ENCODE assay signal across 15 cellular contexts in genomic region chr17:72587156-72587555, GRCh38.
DNase-seq lines count a peak whose midpoint lies in the region; ATAC-seq and TF ChIP-seq lines count a peak whose summit lies in the region.
"Had no signal": no experiment of that assay in that cellular context is flagged by ENCODE, and none has a peak within 500 bp of the region (broad histone marks: within the 10 kb centered on the region; RNA-seq: fewer than 3 reads in every experiment).

No MANE protein-coding gene starts in this region.

- H3K4me3 ChIP-seq in mucosa of rectum (ENCODE audit: low read length in 2 of 2): peak overlapping the region in 1 of 2 donors; percentile 59
- H3K4me3 ChIP-seq: uterus had no signal

- TF ChIP-seq CTCF in chondrocyte (IDR thresholded peaks at IDR 0.05): no peak

- H3K9me3 ChIP-seq in mucosa of rectum (ENCODE audit: control insufficient read depth in 2 of 2, low read length in 2 of 2): no peaks in the 10 kb centered on the region
- H3K9me3 ChIP-seq: BE2C, SK-N-SH, uterus had no signal

- H3K4me1 Mint-ChIP-seq in chondrocyte (ENCODE audit: low read depth): peaks cover 49% of the 10 kb centered on the region

- H3K27ac Mint-ChIP-seq in chondrocyte (ENCODE audit: unreplicated experiment): peak overlapping the region; percentile 89

- no peaks in the 10 kb centered on the region for H3K36me3 Mint-ChIP-seq in chondrocyte (ENCODE audit: low read depth)

- H3K9ac ChIP-seq in mucosa of rectum (ENCODE audit: low read depth in 1 of 2, low read length in 2 of 2): no peak overlapping the region
- H3K9ac ChIP-seq: SK-N-SH had no signal

- H3K27me3 ChIP-seq in mucosa of rectum (ENCODE audit: control insufficient read depth in 2 of 2, insufficient read depth in 2 of 2, low read length in 2 of 2): no peaks in the 10 kb centered on the region
- H3K27me3 ChIP-seq: BE2C, uterus had no signal

- H3K27ac ChIP-seq in mucosa of rectum (ENCODE audit: low read depth in 2 of 2, low read length in 2 of 2): peak overlapping the region; percentile 76 to 91
- H3K27ac ChIP-seq: uterus had no signal

- H3K4me3 Mint-ChIP-seq in chondrocyte (ENCODE audit: unreplicated experiment): no peak overlapping the region

- DNase-seq in EH (ENCODE audit: low read depth): peak; percentile 17
- DNase-seq in RPMI7951 (ENCODE audit: low read depth): peak; percentile 56
- DNase-seq in chondrocyte (ENCODE audit: low spot score): no peak
- DNase-seq in NAMALWA (ENCODE audit: low spot score): no peak
- DNase-seq: activated CD8-positive, alpha-beta T cell treated with anti-CD3 and anti-CD28 coated beads, Interleukin-2, amount 10 ng/mL, durations not matched to agents 7 days and 5 days; anterior cingulate cortex; BE2C; DND-41; SK-N-SH; stimulated activated naive CD8-positive, alpha-beta T cell treated with anti-CD3 and anti-CD28 coated beads, Interleukin-15, Interleukin-2, amounts not matched to agents 100 U/mL and 50 U/mL, for 24 hours; uterus had no signal

- peaks cover 0 to 6% of the 10 kb centered on the region in 2 donors for H3K36me3 ChIP-seq in mucosa of rectum (ENCODE audit: control insufficient read depth in 2 of 2, insufficient read depth in 2 of 2, low read length in 2 of 2)
- H3K36me3 ChIP-seq: BE2C, uterus had no signal

- H3K9me3 Mint-ChIP-seq in chondrocyte (ENCODE audit: low read depth): no peaks in the 10 kb centered on the region

- ATAC-seq in HG03196 (IDR thresholded peaks at IDR 0.05; ENCODE audit: unreplicated experiment) (no peak), GM18907 (IDR thresholded peaks at IDR 0.05; ENCODE audit: unreplicated experiment) (no peak), HG03342 (IDR thresholded peaks at IDR 0.05; ENCODE audit: unreplicated experiment) (no peak)
- ATAC-seq: activated CD8-positive, alpha-beta T cell treated with anti-CD3 and anti-CD28 coated beads, Interleukin-2, amount 10 ng/mL, durations not matched to agents 7 days and 5 days; stimulated activated naive CD8-positive, alpha-beta T cell treated with anti-CD3 and anti-CD28 coated beads, Interleukin-15, Interleukin-2, amounts not matched to agents 100 U/mL and 50 U/mL, for 24 hours had no signal

- H3K27me3 Mint-ChIP-seq in chondrocyte (ENCODE audit: low read depth): no peaks in the 10 kb centered on the region

- peaks cover 13 to 28% of the 10 kb centered on the region in 2 donors for H3K4me1 ChIP-seq in mucosa of rectum (ENCODE audit: control insufficient read depth in 2 of 2, insufficient read depth in 2 of 2, low read length in 2 of 2)
- H3K4me1 ChIP-seq: uterus had no signal

Comparison
In these comparisons a context has a peak if more than half of its experiments do, and no peak if none do; other contexts are left out.
1. DNase-seq: peak in EH (single experiment) and RPMI7951 (single experiment); none in chondrocyte (single experiment) and NAMALWA (single experiment).